1 cellular context compared by ENCODE assay signal in genomic region chr12:125137776-125138344, GRCh38.
TF ChIP-seq lines count a peak whose summit lies in the region.

No MANE protein-coding gene starts in this region.

TF ChIP-seq in WTC11, 78 proteins besides CTCF, POLR2A, EP300 and RAD21 (continued from another document):
- TF ChIP-seq AFF4 (CRISPR knock-in tag; IDR thresholded peaks at IDR 0.05; ENCODE audit: borderline replicate concordance) (no peak), SMAD4 (CRISPR knock-in tag; IDR thresholded peaks at IDR 0.05) (no peak), E2F1 (CRISPR knock-in tag; IDR thresholded peaks at IDR 0.05) (no peak), PRRX2 (CRISPR knock-in tag; IDR thresholded peaks at IDR 0.05) (no peak), NR2C2 (CRISPR knock-in tag; IDR thresholded peaks at IDR 0.05) (no peak), ATF2 (CRISPR knock-in tag; IDR thresholded peaks at IDR 0.05; ENCODE audit: borderline replicate concordance, low read depth) (no peak), ZNF416 (CRISPR knock-in tag; IDR thresholded peaks at IDR 0.05) (no peak), SP1 (CRISPR knock-in tag; conservative IDR thresholded peaks at IDR 0.05) (no peak), ZSCAN18 (CRISPR knock-in tag; IDR thresholded peaks at IDR 0.05) (no peak), EMX1 (CRISPR knock-in tag; IDR thresholded peaks at IDR 0.05) (no peak)
